Comparison of ENCODE assay signal across 8 cellular contexts in genomic region chr15:84633311-84634227, GRCh38. TPM values are rescaled to one million over a fixed set of nuclear protein-coding genes. Genes with fewer than 3 reads are reported as not detected.
DNase-seq lines count a peak whose midpoint lies in the region; ATAC-seq and TF ChIP-seq lines count a peak whose summit lies in the region.

No MANE protein-coding gene starts in this region.

- H3K27me3 ChIP-seq in HUES6 (ENCODE audit: control insufficient read depth, insufficient read depth, low read length) (peaks cover 15% of the 10 kb centered on the region), upper lobe of right lung (no peaks in the 10 kb centered on the region)

- H3K27ac ChIP-seq in HUES6 (ENCODE audit: low read depth, low read length) (no peak overlapping the region), adipose tissue (ENCODE audit: low read depth, low read length) (peak overlapping the region; percentile 90), upper lobe of right lung (peak overlapping the region; percentile 95)

- no peaks in the 10 kb centered on the region; the same call in 1 of the 2 replicates for H3K36me3 ChIP-seq in HUES6 (ENCODE audit: control insufficient read depth, insufficient read depth, low read length)
- H3K36me3 ChIP-seq in upper lobe of right lung, result peaks cover 21% of the 10 kb centered on the region

- H3K9me3 ChIP-seq in HUES6 (ENCODE audit: control insufficient read depth, insufficient read depth, low read depth, low read length) (no peaks in the 10 kb centered on the region), upper lobe of right lung (no peaks in the 10 kb centered on the region)

- H3K4me1 ChIP-seq in HUES6 (ENCODE audit: control insufficient read depth, insufficient read depth, low read length) (peaks cover 21% of the 10 kb centered on the region), upper lobe of right lung (peaks cover 36% of the 10 kb centered on the region)

- DNase-seq in CD1c-positive myeloid dendritic cell (ENCODE audit: extremely low spot score), result peak; percentile 62
- DNase-seq in T follicular helper cell (ENCODE audit: low read depth), result peak; percentile 42
- DNase-seq in left cardiac atrium, result peak; percentile 79
- DNase-seq in posterior vena cava (ENCODE audit: low spot score), result peak; percentile 91
- peak; percentile 89 for DNase-seq in upper lobe of right lung

- peak overlapping the region; percentile 64 for H3K9ac ChIP-seq in HUES6 (ENCODE audit: low read length)

- 0% methylated on average over 89 to 105 of the region's 105 CpGs for WGBS in adipose tissue, 3 donors

- no peak for TF ChIP-seq CTCF in upper lobe of right lung (IDR thresholded peaks at IDR 0.05)

- intact Hi-C loops in left cardiac atrium (cut with DNase I) (no loop called here), posterior vena cava (cut with DNase I) (no loop called here), upper lobe of right lung (cut with DNase I) (no loop called here)

- ATAC-seq in GM21360 (IDR thresholded peaks at IDR 0.05; ENCODE audit: unreplicated experiment) (peak; percentile 39), left cardiac atrium (peak; percentile 73 to 83), upper lobe of right lung (peak; percentile 83)

- peak overlapping the region; percentile 83 for H3K4me3 ChIP-seq in HUES6 (ENCODE audit: low read depth, low read length)
- H3K4me3 ChIP-seq in upper lobe of right lung, result peak overlapping the region; percentile 78

RNA-seq across cellular contexts. Expression of gene WDR73, which starts 20.5 kb away (rescaled TPM):
- polyA plus RNA-seq in adipose tissue, result 10 to 100 TPM; 10.7 to 13.5 (median 10.9) TPM
- total RNA-seq in left cardiac atrium, result 10 to 100 TPM; 13.0 to 14.7 TPM
- total RNA-seq in posterior vena cava, result 10 to 100 TPM; 18.0 to 18.7 TPM
- total RNA-seq in upper lobe of right lung, result 29.4 TPM

RNA-seq across cellular contexts. Expression of gene NMB, which starts 24.4 kb away (rescaled TPM):
- polyA plus RNA-seq in adipose tissue, result 100 to 1,000 TPM in 1 of 3 donors, 10 to 100 TPM in 2; 11.6 to 116 (median 62.3) TPM
- 10 to 100 TPM; 14.7 to 31.6 TPM for total RNA-seq in left cardiac atrium
- 1 to 10 TPM; 5.7 to 8.7 TPM for total RNA-seq in posterior vena cava
- 9.0 TPM for total RNA-seq in upper lobe of right lung

RNA-seq across cellular contexts. Expression of gene ZSCAN2, which starts 32.8 kb away (rescaled TPM):
- polyA plus RNA-seq in adipose tissue, result 1 to 10 TPM; 1.8 to 9.9 (median 9.5) TPM
- 1 to 10 TPM; 4.5 to 5.0 TPM for total RNA-seq in left cardiac atrium
- total RNA-seq in posterior vena cava, result 1 to 10 TPM; 3.0 to 4.7 TPM
- total RNA-seq in upper lobe of right lung, result 5.8 TPM
